Comparison of ENCODE assay signal across 16 cellular contexts in the genomic region with DNA sequence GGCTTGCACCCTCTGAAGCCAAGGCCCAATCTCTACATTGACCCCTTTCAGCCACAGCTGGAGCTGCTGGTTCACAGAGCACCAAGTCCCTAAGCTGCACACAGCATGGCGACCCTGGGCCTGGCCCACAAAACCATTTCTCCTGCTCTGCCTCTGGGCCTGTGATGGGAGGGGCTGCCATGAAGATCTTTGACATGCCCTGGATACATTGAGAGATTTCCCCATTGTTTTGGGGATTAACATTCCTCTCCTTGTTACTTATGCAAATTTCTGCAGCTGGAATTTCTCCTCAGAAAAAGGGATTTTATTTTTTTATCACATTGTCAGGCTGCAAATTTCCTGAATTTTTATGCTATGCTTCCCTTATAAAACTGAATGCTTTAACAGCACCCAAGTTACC.
"Had no signal": no experiment of that assay in that cellular context is flagged by ENCODE, and none has a peak within 500 bp of the region (broad histone marks: within the 10 kb centered on the region; RNA-seq: fewer than 3 reads in every experiment).

No MANE protein-coding gene starts in this region.

- H3K4me3 Mint-ChIP-seq: dendritic cell treated with granulocyte-macrophage colony-stimulating factor and Interleukin-4, amounts not matched to agents 40 ng/mL and 50 ng/mL, for 4 days; naive thymus-derived CD8-positive, alpha-beta T cell; stimulated activated memory B cell treated with anti-CD40 and anti-IgM and Interleukin-4, amounts not matched to agents 10 μg/mL and 1 μg/mL and 100 μg/mL, for 72 hours; stimulated activated naive CD8-positive, alpha-beta T cell treated with anti-CD3 and anti-CD28 coated beads, Interleukin-15, Interleukin-2, amounts not matched to agents 100 ng/mL and 50 ng/mL, for 24 hours had no signal

- H3K4me2 ChIP-seq: smooth muscle cell had no signal

- H3K27ac Mint-ChIP-seq: dendritic cell treated with granulocyte-macrophage colony-stimulating factor and Interleukin-4, amounts not matched to agents 40 ng/mL and 50 ng/mL, for 4 days; naive thymus-derived CD8-positive, alpha-beta T cell; stimulated activated memory B cell treated with anti-CD40 and anti-IgM and Interleukin-4, amounts not matched to agents 10 μg/mL and 1 μg/mL and 100 μg/mL, for 72 hours; stimulated activated naive CD8-positive, alpha-beta T cell treated with anti-CD3 and anti-CD28 coated beads, Interleukin-15, Interleukin-2, amounts not matched to agents 100 ng/mL and 50 ng/mL, for 24 hours had no signal

- H3K9me3 ChIP-seq: ovary, tibial artery, uterus had no signal

- H3K4me3 ChIP-seq: mucosa of descending colon, ovary, smooth muscle cell, tibial artery, upper lobe of left lung, uterus had no signal

- H3K4me1 ChIP-seq: tibial artery, upper lobe of left lung, uterus had no signal

- H3K36me3 Mint-ChIP-seq: naive thymus-derived CD8-positive, alpha-beta T cell; stimulated activated memory B cell treated with anti-CD40 and anti-IgM and Interleukin-4, amounts not matched to agents 10 μg/mL and 1 μg/mL and 100 μg/mL, for 72 hours had no signal

- H3K27me3 ChIP-seq: foreskin keratinocyte, ovary, tibial artery, upper lobe of left lung, uterus had no signal

- ATAC-seq: foreskin keratinocyte; mucosa of descending colon; naive thymus-derived CD8-positive, alpha-beta T cell; right cardiac atrium; stimulated activated memory B cell treated with anti-CD40 and anti-IgM and Interleukin-4, amounts not matched to agents 10 μg/mL and 1 μg/mL and 100 μg/mL, for 72 hours had no signal

- H3K27ac ChIP-seq: foreskin keratinocyte, ovary, tibial artery, upper lobe of left lung, uterus had no signal

- DNase-seq: erythroblast; foreskin keratinocyte; mammary epithelial cell; mucosa of descending colon; naive thymus-derived CD8-positive, alpha-beta T cell; nucleus accumbens; ovary; stimulated activated CD4-positive, alpha-beta T cell treated with anti-CD3 and anti-CD28 coated beads, Interleukin-4, amount 100 ng/mL, for 1 hour; tibial artery; upper lobe of left lung; uterus had no signal

- H3K36me3 ChIP-seq: ovary, tibial artery, upper lobe of left lung, uterus had no signal

- H3K27me3 Mint-ChIP-seq: dendritic cell treated with granulocyte-macrophage colony-stimulating factor and Interleukin-4, amounts not matched to agents 40 ng/mL and 50 ng/mL, for 4 days; naive thymus-derived CD8-positive, alpha-beta T cell; stimulated activated memory B cell treated with anti-CD40 and anti-IgM and Interleukin-4, amounts not matched to agents 10 μg/mL and 1 μg/mL and 100 μg/mL, for 72 hours; stimulated activated naive CD8-positive, alpha-beta T cell treated with anti-CD3 and anti-CD28 coated beads, Interleukin-15, Interleukin-2, amounts not matched to agents 100 ng/mL and 50 ng/mL, for 24 hours had no signal

- H3K4me1 Mint-ChIP-seq: naive thymus-derived CD8-positive, alpha-beta T cell; stimulated activated memory B cell treated with anti-CD40 and anti-IgM and Interleukin-4, amounts not matched to agents 10 μg/mL and 1 μg/mL and 100 μg/mL, for 72 hours had no signal
